ENCODE assay signal across 7 cellular contexts in the genomic region with DNA sequence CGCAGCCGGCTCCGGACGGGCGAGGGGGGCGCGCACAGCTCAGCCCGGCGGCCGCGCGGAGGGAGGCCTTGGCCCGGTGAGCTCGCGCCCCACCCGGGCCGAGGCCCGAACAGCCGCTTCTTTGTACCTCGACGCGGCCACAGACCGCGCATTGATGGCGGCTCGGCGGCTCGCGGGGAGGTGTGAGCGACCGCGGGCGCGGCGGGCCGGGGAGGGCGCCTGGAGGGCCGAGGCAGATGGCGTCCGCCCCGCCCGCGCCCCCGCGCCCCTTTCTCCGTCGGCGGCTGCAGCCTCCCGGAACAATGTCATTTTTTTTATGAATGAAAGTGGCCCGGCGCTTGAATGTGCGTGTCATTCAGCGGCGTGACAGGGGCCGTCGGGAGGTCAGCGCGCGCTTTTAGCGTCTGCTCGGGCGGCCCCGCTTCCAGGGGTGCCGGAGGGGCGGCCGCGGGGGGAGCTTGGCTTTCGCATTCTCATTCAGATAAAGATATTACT. TPM values are rescaled to one million over a fixed set of nuclear protein-coding genes. Genes with fewer than 3 reads are reported as not detected.
A peak's percentile ranks its signal among the peaks of the same experiment; 100 is the strongest.
DNase-seq lines count a peak whose midpoint lies in the region; ATAC-seq lines count a peak whose summit lies in the region.

No MANE protein-coding gene starts in this region.

- peak in 1 of 2 experiments; percentile 54 for DNase-seq in HAP-1 (ENCODE audit: low spot score in 2 of 2)
- DNase-seq in SJSA1 (ENCODE audit: low read depth in 1 of 2, low spot score in 2 of 2): no peak
- DNase-seq in skeletal muscle cell (ENCODE audit: low read depth): no peak
- DNase-seq in SHP77 (lab: John Stamatoyannopoulos, UW): no peak

- H3K27me3 ChIP-seq in HAP-1 (ENCODE audit: low read depth) (no peaks in the 10 kb centered on the region), SJSA1 (replicated peaks) (peaks cover 5% of the 10 kb centered on the region; the same call in 1 of the 2 replicates), iPS-15b (ENCODE audit: control insufficient read depth, insufficient read depth, low read length) (peaks cover 24% of the 10 kb centered on the region)

- no peak overlapping the region for H3K27ac ChIP-seq in SJSA1

- H3K9me3 ChIP-seq in HAP-1 (no peaks in the 10 kb centered on the region), SJSA1 (replicated peaks) (no peaks in the 10 kb centered on the region), iPS-15b (ENCODE audit: control insufficient read depth, insufficient read depth, low read length) (no peaks in the 10 kb centered on the region)

- H3K9ac ChIP-seq in iPS-15b (ENCODE audit: low read depth, low read length): no peak overlapping the region

- H3K4me3 ChIP-seq in HAP-1 (peak overlapping the region; percentile 58), SJSA1 (peak overlapping the region; percentile 44), iPS-15b (ENCODE audit: low read depth, low read length) (peak overlapping the region; percentile 45), skeletal muscle cell (ENCODE audit: low read depth, low read length) (peak overlapping the region; percentile 13)

- H3K36me3 ChIP-seq in HAP-1 (replicated peaks) (peaks cover 8% of the 10 kb centered on the region; the same call in 1 of the 2 replicates), SJSA1 (no peaks in the 10 kb centered on the region), iPS-15b (ENCODE audit: control insufficient read depth, insufficient read depth, low read length) (peaks cover 14% of the 10 kb centered on the region)

- ATAC-seq in HG03469 (IDR thresholded peaks at IDR 0.05; ENCODE audit: unreplicated experiment) (no peak), HG02938 (IDR thresholded peaks at IDR 0.05; ENCODE audit: unreplicated experiment) (no peak)

- in situ Hi-C loops in HAP-1 (cut with MboI; ENCODE audit: low sequenced_read_pairs): no loop called here

- H3K4me1 ChIP-seq in HAP-1 (peaks cover 5% of the 10 kb centered on the region; the same call in 1 of the 2 replicates), SJSA1 (replicated peaks) (peaks cover 13% of the 10 kb centered on the region), iPS-15b (ENCODE audit: control insufficient read depth, insufficient read depth, low read length) (peaks cover 2% of the 10 kb centered on the region)

RNA-seq across cellular contexts. Expression of gene FGFR3, which starts 1.8 kb away (rescaled TPM):
- total RNA-seq in SJSA1 (2014; rRNA removed; shearing (Covaris generic)): 10.2 and 13.8 TPM in 2 replicates
